In the genomic region with DNA sequence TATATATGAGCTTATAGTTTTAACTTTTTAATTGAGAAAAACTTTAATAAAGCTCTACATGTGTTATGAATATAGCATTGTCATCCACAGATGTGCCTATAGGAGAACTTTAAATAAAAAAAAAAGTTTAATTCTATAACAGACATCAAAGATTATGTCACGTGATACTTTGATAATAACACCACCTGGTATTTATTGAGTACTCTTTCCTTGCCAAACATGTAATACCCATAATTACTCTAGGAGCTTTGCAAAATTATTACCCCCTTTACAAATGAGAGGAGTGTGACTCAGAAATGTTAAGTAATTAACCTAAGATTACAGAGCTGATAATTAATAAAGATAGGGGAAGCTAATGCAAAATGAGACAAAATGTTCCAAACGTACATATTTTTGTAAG, we compare ENCODE assay signal across 12 cellular contexts. TPM values are rescaled to one million over a fixed set of nuclear protein-coding genes. Genes with fewer than 3 reads are reported as not detected.
DNase-seq lines count a peak whose midpoint lies in the region; ATAC-seq and TF ChIP-seq lines count a peak whose summit lies in the region.
"Had no signal": no experiment of that assay in that cellular context is flagged by ENCODE, and none has a peak within 500 bp of the region (broad histone marks: within the 10 kb centered on the region; RNA-seq: fewer than 3 reads in every experiment).

No MANE protein-coding gene starts in this region.

- H4K20me1 ChIP-seq in PC-3 (ENCODE audit: low read length) = no peaks in the 10 kb centered on the region
- H4K20me1 ChIP-seq: BLaER1 had no signal

- 0 out of 2 replicates have a peak overlapping the region, but pooled peaks have one; percentile 5 for H3K9ac ChIP-seq in PC-3 (ENCODE audit: low read length)
- H3K9ac ChIP-seq: BLaER1 had no signal

- 37 to 59% methylated on average over 2 of the region's 2 CpGs for WGBS in transverse colon (ENCODE audit: low coverage in 1 of 2), 2 donors

- H3K4me3 ChIP-seq in PC-3 (ENCODE audit: low read length) (no peak overlapping the region), transverse colon (no peak overlapping the region)
- H3K4me3 ChIP-seq: BLaER1 had no signal

- in situ Hi-C loops in transverse colon (cut with MboI; ENCODE audit: low pct_ligation_motif_present in 1 of 4, low pct_unique_long_range_greater_than_20kb in 1 of 4, low sequenced_read_pairs in 3 of 4) = no loop called here

- ATAC-seq in PC-3 (no peak), Right ventricle myocardium superior (ENCODE audit: poor library complexity) (no peak)

- H3K79me2 ChIP-seq in PC-3 (ENCODE audit: low read length) = peaks cover 69% of the 10 kb centered on the region

- H3F3A ChIP-seq in PC-3 (ENCODE audit: low read length, unreplicated experiment) = peaks cover 5% of the 10 kb centered on the region

- intact Hi-C loops in PC-3 (cut with micrococcal nuclease) (no loop called here), transverse colon (cut with DNase I; ENCODE audit: low total_unique reads) (no loop called here), Right ventricle myocardium superior (cut with DNase I) (no loop called here)

- H3K36me3 ChIP-seq in PC-3 (ENCODE audit: low read depth, low read length) = peaks cover 25% of the 10 kb centered on the region
- H3K36me3 ChIP-seq in transverse colon = no peaks in the 10 kb centered on the region
- H3K36me3 ChIP-seq: BLaER1 had no signal

- peaks cover 84% of the 10 kb centered on the region for H3K4me1 ChIP-seq in PC-3 (ENCODE audit: insufficient read depth, low read length)
- H3K4me1 ChIP-seq in transverse colon = peaks cover 5 to 32% (median 21%) of the 10 kb centered on the region in 4 donors

- H3K27me3 Mint-ChIP-seq in activated naive CD4-positive, alpha-beta T cell treated with anti-CD3 and anti-CD28 coated beads, Interleukin-2, amount 50 U/mL, for 24 hours = no peaks in the 10 kb centered on the region
- H3K27me3 Mint-ChIP-seq: progenitor cell of endocrine pancreas, type B pancreatic cell had no signal

- CTCF ChIA-PET in PC-3 (lab: Charles Lee) = no interaction called here

- no peaks in the 10 kb centered on the region for H3K27me3 ChIP-seq in PC-3 (ENCODE audit: low read length)
- no peaks in the 10 kb centered on the region for H3K27me3 ChIP-seq in transverse colon
- H3K27me3 ChIP-seq: BLaER1 had no signal

- TF ChIP-seq POLR2A in transverse colon (IDR thresholded peaks at IDR 0.05) = no peak

- H3K9me3 Mint-ChIP-seq in activated naive CD4-positive, alpha-beta T cell treated with anti-CD3 and anti-CD28 coated beads, Interleukin-2, amount 50 U/mL, for 24 hours = no peaks in the 10 kb centered on the region
- H3K9me3 Mint-ChIP-seq: type B pancreatic cell had no signal

- BruUV-seq in PC-3 (replicated peaks; lab: Mats Ljungman, UMichigan) = no TSS peak

- no peaks in the 10 kb centered on the region for H3K36me3 Mint-ChIP-seq in activated naive CD4-positive, alpha-beta T cell treated with anti-CD3 and anti-CD28 coated beads, Interleukin-2, amount 50 U/mL, for 24 hours

- H2AFZ ChIP-seq in PC-3 (ENCODE audit: low read length) = no peak overlapping the region

- TF ChIP-seq EP300 in transverse colon (IDR thresholded peaks at IDR 0.05; ENCODE audit: low read depth) = no peak

- H3K27ac ChIP-seq in PC-3 (ENCODE audit: low read length) (peak overlapping the region; percentile 78), epithelial cell of prostate (peak overlapping the region; percentile 95), transverse colon (peak overlapping the region; percentile 57 to 68 (median 60))
- H3K27ac ChIP-seq: BLaER1 had no signal

- POLR2A ChIA-PET in PC-3 (lab: Charles Lee; ENCODE audit: unreplicated experiment) = interaction anchor here (0.6 to 0.7 kb wide), 3 partner anchors 39 to 84 kb away, joined by 3 to 5 read pairs (median 3); no protein-coding TSS in a partner anchor

- H3K27ac Mint-ChIP-seq in activated naive CD4-positive, alpha-beta T cell treated with anti-CD3 and anti-CD28 coated beads, Interleukin-2, amount 50 U/mL, for 24 hours = peak overlapping the region; percentile 70
- H3K27ac Mint-ChIP-seq: progenitor cell of endocrine pancreas, type B pancreatic cell had no signal

- TF ChIP-seq CTCF in PC-3 (conservative IDR thresholded peaks at IDR 0.05; ENCODE audit: low read depth, low read length) (no peak), transverse colon (IDR thresholded peaks at IDR 0.05) (no peak)

- peaks cover 27% of the 10 kb centered on the region for H3K4me1 Mint-ChIP-seq in activated naive CD4-positive, alpha-beta T cell treated with anti-CD3 and anti-CD28 coated beads, Interleukin-2, amount 50 U/mL, for 24 hours

- no peak overlapping the region for H3K4me3 Mint-ChIP-seq in activated naive CD4-positive, alpha-beta T cell treated with anti-CD3 and anti-CD28 coated beads, Interleukin-2, amount 50 U/mL, for 24 hours
- H3K4me3 Mint-ChIP-seq: type B pancreatic cell had no signal

- no peak for DNase-seq in activated naive CD4-positive, alpha-beta T cell (lab: John Stamatoyannopoulos, UW)
- no peak for DNase-seq in PC-3
- DNase-seq in epithelial cell of prostate (ENCODE audit: low read depth, low spot score) = no peak
- no peak for DNase-seq in transverse colon
- DNase-seq in HT-29 (ENCODE audit: low spot score) = no peak
- no peak for DNase-seq in Right ventricle myocardium superior
- no peak for DNase-seq in cortex of kidney (lab: John Stamatoyannopoulos, UW)
- DNase-seq: islet precursor cell had no signal

- H3K9me3 ChIP-seq in PC-3 (ENCODE audit: low read length) (no peaks in the 10 kb centered on the region), transverse colon (no peaks in the 10 kb centered on the region)
- H3K9me3 ChIP-seq: BLaER1 had no signal

- no peaks in the 10 kb centered on the region for H3K9me2 ChIP-seq in PC-3 (replicated peaks; ENCODE audit: low read length)

- peak overlapping the region; percentile 39; the same call in 1 of the 2 replicates for H3K4me2 ChIP-seq in PC-3 (ENCODE audit: low read length)

RNA-seq across cellular contexts. Expression of gene ITGA2, which starts 43.0 kb away (rescaled TPM):
- total RNA-seq in PC-3 (2014; rRNA removed) (32.4 and 36.7 TPM in 2 replicates), transverse colon (10 to 100 TPM in 1 of 4 donors, 1 to 10 TPM in 3; 1.5 to 10.1 (median 8.7) TPM), Right ventricle myocardium superior (0.97 TPM)
- total RNA-seq in HT-29 (2014; rRNA removed; shearing (Covaris generic)) = 10.6 and 11.6 TPM in 2 replicates
